Comparison of ENCODE assay signal across 1 cellular context in genomic region chr2:46872876-46873631, GRCh38.
TF ChIP-seq lines count a peak whose summit lies in the region.

No MANE protein-coding gene starts in this region.

TF ChIP-seq in HCT116, 20 proteins besides CTCF, POLR2A, EP300 and RAD21 (continued from another document):
- TF ChIP-seq REST (IDR thresholded peaks at IDR 0.05; ENCODE audit: low read depth) (no peak), SIN3A (IDR thresholded peaks at IDR 0.05; ENCODE audit: low read depth) (no peak), ZNF274 (IDR thresholded peaks at IDR 0.05; ENCODE audit: low read depth, low read length) (no peak), YY1 (IDR thresholded peaks at IDR 0.05; ENCODE audit: extremely low read depth, insufficient replicate concordance, low read depth, low read length) (no peak), JUND (IDR thresholded peaks at IDR 0.05) (no peak), EGR1 (IDR thresholded peaks at IDR 0.05; ENCODE audit: low read depth) (no peak), ATF3 (IDR thresholded peaks at IDR 0.05) (no peak), MAX (IDR thresholded peaks at IDR 0.05) (no peak), EZH2phosphoT487 (IDR thresholded peaks at IDR 0.05; ENCODE audit: borderline replicate concordance) (no peak), ZFX (IDR thresholded peaks at IDR 0.05) (no peak), EZH2 (IDR thresholded peaks at IDR 0.05) (no peak), SP1 (IDR thresholded peaks at IDR 0.05; ENCODE audit: low read depth) (no peak), ZBTB33 (IDR thresholded peaks at IDR 0.05; ENCODE audit: extremely low read depth, insufficient replicate concordance, low read length) (no peak)
